ENCODE assay signal across 16 cellular contexts in genomic region chr21:32452641-32453040, GRCh38. TPM values are rescaled to one million over a fixed set of nuclear protein-coding genes. Genes with fewer than 3 reads are reported as not detected.
DNase-seq lines count a peak whose midpoint lies in the region; ATAC-seq and TF ChIP-seq lines count a peak whose summit lies in the region.
"Had no signal": no experiment of that assay in that cellular context is flagged by ENCODE, and none has a peak within 500 bp of the region (broad histone marks: within the 10 kb centered on the region; RNA-seq: fewer than 3 reads in every experiment).

No MANE protein-coding gene starts in this region.

- H3K4me1 Mint-ChIP-seq in effector memory CD8-positive, alpha-beta T cell (ENCODE audit: low read depth in 2 of 2): peaks cover 18 to 37% of the 10 kb centered on the region in 2 donors
- peaks cover 14% of the 10 kb centered on the region for H3K4me1 Mint-ChIP-seq in Calu3 (ENCODE audit: low read depth, unreplicated experiment)

- no peaks in the 10 kb centered on the region for H3K9me3 Mint-ChIP-seq in effector memory CD8-positive, alpha-beta T cell
- no peaks in the 10 kb centered on the region for H3K9me3 Mint-ChIP-seq in Calu3 (ENCODE audit: low read depth, unreplicated experiment)
- H3K9me3 Mint-ChIP-seq: CD8-positive, alpha-beta memory T cell; GM23338 had no signal

- H3K4me1 ChIP-seq in spleen: peaks cover 0 to 36% (median 8%) of the 10 kb centered on the region in 6 donors
- H3K4me1 ChIP-seq in thyroid gland: peaks cover 46 to 59% of the 10 kb centered on the region in 2 donors
- peaks cover 32% of the 10 kb centered on the region for H3K4me1 ChIP-seq in suprapubic skin
- H3K4me1 ChIP-seq: BLaER1, Caco-2 had no signal

- intact Hi-C loops in spleen (cut with DNase I; ENCODE audit: low total_unique reads) (no loop called here), thyroid gland (cut with DNase I) (no loop called here), Calu3 (cut with micrococcal nuclease; ENCODE audit: unreplicated experiment) (no loop called here)

- BruUV-seq in Calu3 (replicated peaks; lab: Mats Ljungman, UMichigan): no TSS peak

- no peak for DNase-seq in RWPE1 (ENCODE audit: low spot score)
- DNase-seq in effector memory CD8-positive, alpha-beta T cell: no peak
- peak; percentile 36 for DNase-seq in spleen
- DNase-seq in thyroid gland: no peak
- no peak for DNase-seq in suprapubic skin (ENCODE audit: low spot score in 2 of 2)
- no peak for DNase-seq in Calu3
- DNase-seq: 8988T; AML-193; Caco-2; CD8-positive, alpha-beta memory T cell; DMS53; GF-D8; H7 had no signal

- POLR2A ChIA-PET in RWPE1 (lab: Yijun Ruan, JAX; ENCODE audit: low non-redundant PET): no interaction called here

- H3K9me3 ChIP-seq in spleen (no peaks in the 10 kb centered on the region), thyroid gland (no peaks in the 10 kb centered on the region), suprapubic skin (no peaks in the 10 kb centered on the region)
- H3K9me3 ChIP-seq: BLaER1, Caco-2 had no signal

- peaks cover 3% of the 10 kb centered on the region for H3K36me3 Mint-ChIP-seq in effector memory CD8-positive, alpha-beta T cell (ENCODE audit: insufficient read depth)
- H3K36me3 Mint-ChIP-seq in Calu3 (ENCODE audit: insufficient read depth, unreplicated experiment): no peaks in the 10 kb centered on the region

- CTCF ChIA-PET in RWPE1 (lab: Yijun Ruan, JAX) (no interaction called here), Calu3 (lab: Charles Lee) (no interaction called here)

- TF ChIP-seq CTCF in RWPE1 (conservative IDR thresholded peaks at IDR 0.05; ENCODE audit: low read depth) (no peak), spleen (IDR thresholded peaks at IDR 0.05 in 8 of 11, conservative IDR thresholded peaks at IDR 0.05 in 3 of 11) (no peak), thyroid gland (IDR thresholded peaks at IDR 0.05) (no peak), suprapubic skin (IDR thresholded peaks at IDR 0.05) (no peak), Calu3 (IDR thresholded peaks at IDR 0.05; ENCODE audit: unreplicated experiment) (no peak)

- ATAC-seq in effector memory CD8-positive, alpha-beta T cell (replicated peaks): no peak
- no peak for ATAC-seq in GM21390 (IDR thresholded peaks at IDR 0.05; ENCODE audit: unreplicated experiment)
- ATAC-seq: GM23338 had no signal

- H3K36me3 ChIP-seq in spleen: peaks cover 0 to 45% (median 0%) of the 10 kb centered on the region in 6 donors
- no peaks in the 10 kb centered on the region for H3K36me3 ChIP-seq in thyroid gland
- H3K36me3 ChIP-seq in suprapubic skin: no peaks in the 10 kb centered on the region
- H3K36me3 ChIP-seq: BLaER1 had no signal

- no peak for TF ChIP-seq EP300 in suprapubic skin (IDR thresholded peaks at IDR 0.05)

- H3K4me3 ChIP-seq in spleen (no peak overlapping the region), thyroid gland (replicated peaks in 1 of 3) (no peak overlapping the region), suprapubic skin (no peak overlapping the region)
- H3K4me3 ChIP-seq: BLaER1, GM23338 had no signal

- 94 to 98% (median 95%) methylated on average over 11 of the region's 11 CpGs for WGBS in spleen, 5 donors
- 96 to 98% methylated on average over 11 of the region's 11 CpGs for WGBS in thyroid gland, 2 donors
- 93% methylated on average over 11 of the region's 11 CpGs for WGBS in suprapubic skin

- H3K27ac ChIP-seq in RWPE1 (peak overlapping the region; percentile 8; the same call in 1 of the 2 replicates), spleen (no peak overlapping the region), thyroid gland (peak overlapping the region in 2 of 3 donors; percentile 87 to 93), suprapubic skin (no peak overlapping the region)
- H3K27ac ChIP-seq: BLaER1 had no signal

- H3K4me3 Mint-ChIP-seq in effector memory CD8-positive, alpha-beta T cell: no peak overlapping the region
- no peak overlapping the region for H3K4me3 Mint-ChIP-seq in Calu3 (ENCODE audit: low read depth, unreplicated experiment)
- H3K4me3 Mint-ChIP-seq: CD8-positive, alpha-beta memory T cell; GM23338 had no signal

- no peaks in the 10 kb centered on the region for H3K27me3 Mint-ChIP-seq in effector memory CD8-positive, alpha-beta T cell
- no peaks in the 10 kb centered on the region for H3K27me3 Mint-ChIP-seq in Calu3 (ENCODE audit: unreplicated experiment)
- H3K27me3 Mint-ChIP-seq: CD8-positive, alpha-beta memory T cell had no signal

- H3K27me3 ChIP-seq in spleen (replicated peaks in 1 of 7) (no peaks in the 10 kb centered on the region), thyroid gland (no peaks in the 10 kb centered on the region), suprapubic skin (no peaks in the 10 kb centered on the region)
- H3K27me3 ChIP-seq: BLaER1 had no signal

- TF ChIP-seq POLR2A in spleen (IDR thresholded peaks at IDR 0.05): no peak
- TF ChIP-seq POLR2A in thyroid gland (IDR thresholded peaks at IDR 0.05): no peak
- TF ChIP-seq POLR2A in suprapubic skin (IDR thresholded peaks at IDR 0.05): no peak

- H3K27ac Mint-ChIP-seq in effector memory CD8-positive, alpha-beta T cell: peak overlapping the region; percentile 28 to 35
- no peak overlapping the region for H3K27ac Mint-ChIP-seq in Calu3 (ENCODE audit: unreplicated experiment)
- H3K27ac Mint-ChIP-seq: GM23338 had no signal

RNA-seq across cellular contexts. Expression of gene EVA1C, which starts 40.1 kb away (rescaled TPM):
- 10 to 100 TPM; 19.3 to 39.4 (median 28.7) TPM for total RNA-seq in spleen
- 10 to 100 TPM; 11.9 to 18.2 (median 16.2) TPM for polyA plus RNA-seq in spleen
- 10 to 100 TPM; 25.4 to 44.6 (median 35.2) TPM for total RNA-seq in thyroid gland
- total RNA-seq in suprapubic skin: 10 to 100 TPM; 57.1 to 98.6 (median 63.2) TPM
- total RNA-seq in Calu3 (2022): 1.4 and 3.1 TPM in 2 replicates
- total RNA-seq: Caco-2 had no signal

RNA-seq across cellular contexts. Expression of gene URB1, which starts 59.8 kb away (rescaled TPM):
- total RNA-seq in spleen (10 to 100 TPM; 11.6 to 20.8 (median 12.4) TPM), thyroid gland (10 to 100 TPM; 13.6 to 23.9 (median 15.8) TPM), suprapubic skin (10 to 100 TPM; 23.7 to 49.4 (median 33.0) TPM), Calu3 (2022) (16.5 and 19.2 TPM in 2 replicates)
- polyA plus RNA-seq in spleen: 1 to 10 TPM; 2.0 to 3.6 (median 2.5) TPM

Comparison
In these comparisons a context has a peak if more than half of its experiments do, and no peak if none do; other contexts are left out.
1. H3K27ac ChIP-seq: peak in RWPE1 (single experiment) and thyroid gland (2 of 3); none in spleen (0 of 8) and suprapubic skin (single experiment).